In genomic region chr1:156749429-156750118, GRCh38 we compare ENCODE assay signal across 1 cellular context.
TF ChIP-seq lines count a peak whose summit lies in the region.

No MANE protein-coding gene starts in this region.

TF ChIP-seq in HEK293, 187 proteins besides CTCF, POLR2A, EP300 and RAD21 (continued from another document):
- TF ChIP-seq ZBTB11 (tag by site-specific recombination; conservative IDR thresholded peaks at IDR 0.05; ENCODE audit: low read depth) (no peak), SP2 (tag by site-specific recombination; IDR thresholded peaks at IDR 0.05) (peak; percentile 83), ZFHX2 (tag by site-specific recombination; conservative IDR thresholded peaks at IDR 0.05) (0 out of 2 replicates have a peak, but pooled peaks have one; percentile 30), ZNF626 (tag by site-specific recombination; IDR thresholded peaks at IDR 0.05) (no peak), KLF1 (tag by site-specific recombination; IDR thresholded peaks at IDR 0.05) (no peak), ZNF558 (tag by site-specific recombination; IDR thresholded peaks at IDR 0.05) (no peak), ZBTB26 (tag by site-specific recombination; optimal IDR thresholded peaks at IDR 0.05) (no peak), ZNF707 (tag by site-specific recombination; IDR thresholded peaks at IDR 0.05) (no peak), HOXA7 (CRISPR knock-in tag; IDR thresholded peaks at IDR 0.05; ENCODE audit: borderline replicate concordance) (no peak), MYNN (tag by site-specific recombination; IDR thresholded peaks at IDR 0.05; ENCODE audit: borderline replicate concordance) (no peak), ZBTB48 (tag by site-specific recombination; IDR thresholded peaks at IDR 0.05) (peak; percentile 84), ZNF335 (tag by site-specific recombination; conservative IDR thresholded peaks at IDR 0.05) (0 out of 2 replicates have a peak, but pooled peaks have one; percentile 25), KLF16 (tag by site-specific recombination; IDR thresholded peaks at IDR 0.05) (no peak), ZNF596 (tag by site-specific recombination; IDR thresholded peaks at IDR 0.05) (no peak), ZNF214 (tag by site-specific recombination; IDR thresholded peaks at IDR 0.05; ENCODE audit: borderline replicate concordance) (no peak), SP3 (tag by site-specific recombination; IDR thresholded peaks at IDR 0.05) (peak; percentile 34; the same call in 1 of the 2 replicates), ZBTB10 (tag by site-specific recombination; IDR thresholded peaks at IDR 0.05) (no peak), ZNF692 (tag by site-specific recombination; IDR thresholded peaks at IDR 0.05) (peak; percentile 17; the same call in 1 of the 2 replicates), ZNF221 (tag by site-specific recombination; IDR thresholded peaks at IDR 0.05; ENCODE audit: borderline replicate concordance) (no peak), ZBTB8A (tag by site-specific recombination; IDR thresholded peaks at IDR 0.05) (no peak), ZNF354C (tag by site-specific recombination; IDR thresholded peaks at IDR 0.05; ENCODE audit: borderline replicate concordance, low read depth) (no peak), ZNF146 (tag by site-specific recombination; IDR thresholded peaks at IDR 0.05) (no peak), ZNF341 (tag by site-specific recombination; IDR thresholded peaks at IDR 0.05; ENCODE audit: low read depth) (0 out of 2 replicates have a peak, but pooled peaks have one; percentile 28), ZNF133 (tag by site-specific recombination; IDR thresholded peaks at IDR 0.05) (no peak), ZBTB20 (tag by site-specific recombination; IDR thresholded peaks at IDR 0.05) (0 out of 2 replicates have a peak, but pooled peaks have one; percentile 40), KLF10 (tag by site-specific recombination; IDR thresholded peaks at IDR 0.05) (no peak), ZNF184 (tag by site-specific recombination; IDR thresholded peaks at IDR 0.05) (no peak), ZSCAN16 (tag by site-specific recombination; IDR thresholded peaks at IDR 0.05) (no peak)
